ENCODE assay signal across 1 cellular context in genomic region chr22:50218996-50219727, GRCh38.
A peak's percentile ranks its signal among the peaks of the same experiment; 100 is the strongest.
TF ChIP-seq lines count a peak whose summit lies in the region.

No MANE protein-coding gene starts in this region.

TF ChIP-seq in K562, 482 proteins besides CTCF, POLR2A, EP300 and RAD21 (continued from another document):
- no peak for TF ChIP-seq DEAF1 (CRISPR knock-in tag; IDR thresholded peaks at IDR 0.05)
- peak; percentile 42; the same call in 1 of the 2 replicates for TF ChIP-seq EP400 (IDR thresholded peaks at IDR 0.05)
- peak; percentile 80 for TF ChIP-seq MXI1 (IDR thresholded peaks at IDR 0.05; ENCODE audit: low read depth, low read length)
- TF ChIP-seq SIX5 (IDR thresholded peaks at IDR 0.05; ENCODE audit: borderline replicate concordance in 1 of 2, insufficient read depth in 1 of 2, low read depth in 1 of 2, low read length in 2 of 2), result no peak
- TF ChIP-seq ZNF444 (CRISPR knock-in tag; IDR thresholded peaks at IDR 0.05), result no peak
- peak in 1 of 2 experiments; percentile 91; a peak in 1 of 4 replicates for TF ChIP-seq SIN3A (IDR thresholded peaks at IDR 0.05; ENCODE audit: borderline replicate concordance in 2 of 2, control insufficient read depth in 1 of 2, low read depth in 2 of 2, low read length in 2 of 2)
- no peak for TF ChIP-seq BRD4 (IDR thresholded peaks at IDR 0.05)
